20 cellular contexts compared by ENCODE assay signal in genomic region chr14:100425454-100425814, GRCh38.
"Had no signal": no experiment of that assay in that cellular context is flagged by ENCODE, and none has a peak within 500 bp of the region (broad histone marks: within the 10 kb centered on the region; RNA-seq: fewer than 3 reads in every experiment).

No MANE protein-coding gene starts in this region.

- H3K4me3 ChIP-seq: ascending aorta, coronary artery, gastrocnemius medialis, left lung, pancreas, right lobe of liver, thyroid gland had no signal

- H3K36me3 ChIP-seq: ascending aorta, gastrocnemius medialis, left lung, pancreas, right lobe of liver, thyroid gland had no signal

- ATAC-seq: activated CD4-positive, CD25-positive, alpha-beta regulatory T cell treated with anti-CD3 and anti-CD28 coated beads, Interleukin-2, amount 50 U/mL, for 24 hours; gastrocnemius medialis; T-cell had no signal

- H3K4me3 Mint-ChIP-seq: activated CD4-positive, alpha-beta T cell treated with anti-CD3 and anti-CD28 coated beads, Interleukin-2, amount 10 ng/mL, durations not matched to agents 7 days and 5 days; activated naive CD4-positive, alpha-beta T cell treated with anti-CD3 and anti-CD28 coated beads, Interleukin-2, amount 50 U/mL, for 24 hours; activated T-cell treated with anti-CD3 and anti-CD28 coated beads, Interleukin-2, amount 50 U/mL, for 72 hours; T-cell had no signal

- H3K27me3 Mint-ChIP-seq: activated CD4-positive, alpha-beta T cell treated with anti-CD3 and anti-CD28 coated beads, Interleukin-2, amount 10 ng/mL, durations not matched to agents 7 days and 5 days; activated naive CD4-positive, alpha-beta T cell treated with anti-CD3 and anti-CD28 coated beads, Interleukin-2, amount 50 U/mL, for 24 hours; T-cell had no signal

- H3K9me3 Mint-ChIP-seq: activated CD4-positive, alpha-beta T cell treated with anti-CD3 and anti-CD28 coated beads, Interleukin-2, amount 10 ng/mL, durations not matched to agents 7 days and 5 days; activated naive CD4-positive, alpha-beta T cell treated with anti-CD3 and anti-CD28 coated beads, Interleukin-2, amount 50 U/mL, for 24 hours; activated T-cell treated with anti-CD3 and anti-CD28 coated beads, Interleukin-2, amount 50 U/mL, for 72 hours; T-cell had no signal

- H3K27ac Mint-ChIP-seq: T-cell had no signal

- H3K4me1 ChIP-seq: ascending aorta, gastrocnemius medialis, right lobe of liver, thyroid gland had no signal

- DNase-seq: activated CD4-positive, alpha-beta T cell treated with anti-CD3 and anti-CD28 coated beads, Interleukin-2, amount 10 ng/mL, durations not matched to agents 7 days and 5 days; activated CD8-positive, alpha-beta memory T cell treated with anti-CD3 and anti-CD28 coated beads for 24 hours; activated CD8-positive, alpha-beta memory T cell treated with anti-CD3 and anti-CD28 coated beads, Interleukin-2, amount 50 U/mL, for 48 hours; activated gamma-delta T cell; activated T-cell treated with anti-CD3 and anti-CD28 coated beads, Interleukin-2, amount 50 U/mL, for 72 hours; gastrocnemius medialis; head of caudate nucleus; left lung; mammary epithelial cell; midbrain; right lobe of liver; stimulated activated naive CD4-positive, alpha-beta T cell; T-cell; T1000; thyroid gland had no signal

- H3K9me3 ChIP-seq: ascending aorta, gastrocnemius medialis, left lung, pancreas, right lobe of liver, thyroid gland had no signal

- H3K27me3 ChIP-seq: ascending aorta, gastrocnemius medialis, left lung, pancreas, right lobe of liver, thyroid gland had no signal

- H3K27ac ChIP-seq: ascending aorta, coronary artery, gastrocnemius medialis, left lung, pancreas, right lobe of liver, thyroid gland had no signal
